ENCODE assay signal across 8 cellular contexts in the genomic region with DNA sequence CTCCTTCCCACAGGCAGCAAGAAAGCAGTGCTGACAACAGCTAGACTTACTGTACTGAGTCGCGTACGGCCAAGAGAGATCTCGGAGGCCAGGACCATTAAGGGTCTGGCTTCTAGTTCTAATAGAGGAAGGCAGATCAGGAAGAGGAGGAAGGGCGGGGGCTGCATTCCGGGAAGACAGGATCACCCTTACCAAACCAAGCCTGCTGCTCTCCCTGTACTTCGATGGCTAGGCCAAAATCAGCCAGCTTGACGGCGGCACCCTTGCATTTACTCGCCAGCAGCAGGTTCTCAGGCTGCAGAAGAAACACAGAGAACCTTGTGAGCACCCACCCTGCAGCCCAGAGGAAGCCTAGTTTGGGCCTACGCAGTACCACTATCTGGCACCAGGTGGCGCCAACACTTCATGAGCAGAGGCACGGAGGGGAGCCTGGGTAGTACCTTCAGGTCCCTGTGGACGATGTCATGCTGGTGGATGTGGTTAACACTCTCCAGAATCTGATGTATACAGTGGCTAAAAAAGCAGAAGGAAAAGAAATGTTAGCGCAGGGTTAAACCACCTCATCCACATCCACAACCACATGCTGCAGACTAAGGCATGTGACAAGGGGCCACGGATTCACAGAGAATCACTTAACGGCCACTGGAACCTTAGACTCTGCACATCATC. TPM values are rescaled to one million over a fixed set of nuclear protein-coding genes. Genes with fewer than 3 reads are reported as not detected.
DNase-seq lines count a peak whose midpoint lies in the region; ATAC-seq, FAIRE-seq and TF ChIP-seq lines count a peak whose summit lies in the region.

No MANE protein-coding gene starts in this region.

- CTCF ChIA-PET in HepG2 (lab: Yijun Ruan, JAX; ENCODE audit: low intra/inter-chr PET ratio, low total read pairs): interaction anchor here (1.3 to 4.9 kb wide), 2 partner anchors 31 to 91 kb away, joined by 4 to 60 read pairs; no protein-coding TSS in a partner anchor

- TF ChIP-seq EP300 in HepG2 (IDR thresholded peaks at IDR 0.05; ENCODE audit: low read depth in 2 of 2, low read length in 2 of 2) (no peak), HepG2 (CRISPR knock-in tag; IDR thresholded peaks at IDR 0.05; ENCODE audit: borderline replicate concordance) (no peak)

- no peak overlapping the region for H3K4me2 ChIP-seq in HepG2 (ENCODE audit: low read depth, low read length)

- intact Hi-C loops in HepG2 (cut with micrococcal nuclease; ENCODE audit: unreplicated experiment): loop anchor here (1.0 kb wide), 1 partner anchor 30 kb away; no protein-coding TSS in a partner anchor

- H3K4me1 Mint-ChIP-seq in chondrocyte (ENCODE audit: low read depth): peaks cover 22% of the 10 kb centered on the region

- no peaks in the 10 kb centered on the region for H3K27me3 ChIP-seq in HepG2 (ENCODE audit: control insufficient read depth in 1 of 2, insufficient read depth in 2 of 2, low read length in 2 of 2)

- H3K9ac ChIP-seq in HepG2 (ENCODE audit: insufficient read depth, low read depth, low read length): no peak overlapping the region

- peak overlapping the region; percentile 80 for H3K27ac Mint-ChIP-seq in chondrocyte (ENCODE audit: unreplicated experiment)

- TF ChIP-seq CTCF in AG09309 (IDR thresholded peaks at IDR 0.05; ENCODE audit: control insufficient read depth, insufficient read depth, low read depth, low read length, missing control alignments) (peak; percentile 99), chondrocyte (IDR thresholded peaks at IDR 0.05) (peak; percentile 98), HepG2 (CRISPR knock-in tag; IDR thresholded peaks at IDR 0.05) (peak; percentile 97)

- ATAC-seq in GM18861 (IDR thresholded peaks at IDR 0.05; ENCODE audit: unreplicated experiment) (peak; percentile 82), HG03103 (IDR thresholded peaks at IDR 0.05; ENCODE audit: low read depth, unreplicated experiment) (peak; percentile 89), HepG2 (peak; percentile 93)

- H2AFZ ChIP-seq in HepG2 (ENCODE audit: low read length): no peak overlapping the region

- peaks cover 26% of the 10 kb centered on the region for H3K36me3 Mint-ChIP-seq in chondrocyte (ENCODE audit: low read depth)

- no TSS peak for BruUV-seq in HepG2 (replicated peaks; lab: Mats Ljungman, UMichigan)

- no peaks in the 10 kb centered on the region for H3K9me3 ChIP-seq in HepG2 (ENCODE audit: low read length)

- peak; percentile 83 for FAIRE-seq in HepG2 (lab: Jason Lieb, UNC)

- H3K9me3 Mint-ChIP-seq in chondrocyte (ENCODE audit: low read depth): no peaks in the 10 kb centered on the region

- H3K4me3 Mint-ChIP-seq in chondrocyte (ENCODE audit: unreplicated experiment): no peak overlapping the region

- POLR2A ChIA-PET in HepG2 (lab: Yijun Ruan, JAX): interaction anchor here (0.6 to 2.4 kb wide), 2 partner anchors 9 kb away, joined by 3 to 11 read pairs; no protein-coding TSS in a partner anchor

- peaks cover under 1% of the 10 kb centered on the region; the same call in 1 of the 2 replicates for H3K4me1 ChIP-seq in HepG2 (ENCODE audit: insufficient read depth, low read length)

- H3K36me3 ChIP-seq in HepG2 (replicated peaks in 1 of 2; ENCODE audit: control insufficient read depth in 1 of 2, insufficient read depth in 2 of 2, low read length in 2 of 2): peaks cover 23 to 55% of the 10 kb centered on the region in 2 experiments

- in situ Hi-C loops in HepG2 (cut with HindIII; ENCODE audit: extremely low pct_ligation_motif_present, low pct_unique_long_range_greater_than_20kb): loop anchor here (5.0 kb wide), 1 partner anchor 33 kb away; no protein-coding TSS in a partner anchor

- peak; percentile 94 for TF ChIP-seq RAD21 in HepG2 (CRISPR knock-in tag; IDR thresholded peaks at IDR 0.05)

- H3K27me3 Mint-ChIP-seq in chondrocyte (ENCODE audit: low read depth): no peaks in the 10 kb centered on the region

- H3K79me2 ChIP-seq in HepG2 (ENCODE audit: insufficient read depth, low read length): no peaks in the 10 kb centered on the region

- no peak for TF ChIP-seq POLR2A in HepG2 (IDR thresholded peaks at IDR 0.05; ENCODE audit: insufficient read depth in 1 of 2, low read depth in 2 of 2, low read length in 2 of 2)

- no peak overlapping the region for H3K27ac ChIP-seq in HepG2 (ENCODE audit: extremely low read length, insufficient read depth, low read length)

- H3K4me3 ChIP-seq in AG09309 (ENCODE audit: control insufficient read depth, low read depth, low read length) (no peak overlapping the region), HepG2 (replicated peaks in 1 of 3; ENCODE audit: insufficient read depth in 1 of 3, low read depth in 2 of 3, low read length in 3 of 3) (no peak overlapping the region)

- H4K20me1 ChIP-seq in HepG2 (ENCODE audit: insufficient read depth, low read length): no peaks in the 10 kb centered on the region

- DNase-seq in AG09309 (ENCODE audit: low read depth): no peak
- peak; percentile 1 for DNase-seq in NCI-H446 treated with DMSO at 0.1 percent for 48 hours (lab: John Stamatoyannopoulos, UW)
- peak; percentile 95 for DNase-seq in activated CD4-positive, alpha-beta T cell treated with anti-CD3 and anti-CD28 coated beads for 48 hours
- peak; percentile 79 for DNase-seq in chondrocyte (ENCODE audit: low spot score)
- peak; percentile 62 for DNase-seq in HepG2 (ENCODE audit: low spot score)
- DNase-seq in stimulated activated CD4-positive, alpha-beta T cell treated with anti-CD3 and anti-CD28 coated beads, Interleukin-4, amount 100 ng/mL, for 24 hours: peak; percentile 92

- 54% methylated on average over 16 of the region's 17 CpGs for WGBS in HepG2 (ENCODE audit: low lambda C conversion rate)

TF ChIP-seq in HepG2, 621 proteins besides CTCF, POLR2A, EP300 and RAD21 (continues in another document):
- TF ChIP-seq KDM2A (CRISPR knock-in tag; IDR thresholded peaks at IDR 0.05; ENCODE audit: borderline replicate concordance, low read depth): peak; percentile 72
- TF ChIP-seq MTF1 (CRISPR knock-in tag; IDR thresholded peaks at IDR 0.05): no peak
- TF ChIP-seq ZNF557 (CRISPR knock-in tag; IDR thresholded peaks at IDR 0.05): no peak
- peak; percentile 25; the same call in 1 of the 2 replicates for TF ChIP-seq MYC (CRISPR knock-in tag; IDR thresholded peaks at IDR 0.05; ENCODE audit: borderline replicate concordance)
- no peak for TF ChIP-seq ZMYM2 (CRISPR knock-in tag; IDR thresholded peaks at IDR 0.05)
- peak; percentile 7; the same call in 1 of the 2 replicates for TF ChIP-seq ETV5 (CRISPR knock-in tag; IDR thresholded peaks at IDR 0.05; ENCODE audit: borderline replicate concordance)
- TF ChIP-seq ZNF766 (CRISPR knock-in tag; IDR thresholded peaks at IDR 0.05; ENCODE audit: borderline replicate concordance): no peak
- TF ChIP-seq IRF2 (CRISPR knock-in tag; IDR thresholded peaks at IDR 0.05): 0 out of 2 replicates have a peak, but pooled peaks have one; percentile 14

RNA-seq across cellular contexts. Expression of a gene that starts 25.4 kb away (rescaled TPM):
- total RNA-seq in chondrocyte: 30.5 to 31.7 TPM (median 30.5 TPM) in 3 replicates
- total RNA-seq in HepG2 (2016; rRNA removed; fragmentation: Illumina TruSeq; extraction: Trizol): 13.0 and 15.9 TPM in 2 replicates
- total RNA-seq in HepG2 (2016; cell fraction: cytosol; rRNA removed; fragmentation: Illumina TruSeq; extraction: Trizol; ENCODE audit: low read depth): 4.7 and 5.8 TPM in 2 replicates
- total RNA-seq in HepG2 (2016; cell fraction: insoluble cytoplasmic fraction; rRNA removed; fragmentation: Illumina TruSeq; extraction: Trizol): 10.6 and 15.6 TPM in 2 replicates
- total RNA-seq in HepG2 (2016; cell fraction: membrane; rRNA removed; fragmentation: Illumina TruSeq; extraction: Trizol): 10.3 and 11.5 TPM in 2 replicates
- 16.8 and 19.6 TPM in 2 replicates for total RNA-seq in HepG2 (2016; cell fraction: nucleus; rRNA removed; fragmentation: Illumina TruSeq; extraction: Trizol)
- polyA plus RNA-seq in HepG2 (2011; rRNA removed): 18.8 and 19.3 TPM in 2 replicates
- 15.0 and 15.2 TPM in 2 replicates for polyA plus RNA-seq in HepG2 (2011; cell fraction: cytosol; rRNA removed)
- 53.3 and 57.3 TPM in 2 replicates for polyA plus RNA-seq in HepG2 (2011; cell fraction: nucleus; rRNA removed)
- polyA plus RNA-seq in HepG2 (2012): 10.4 and 10.5 TPM in 2 replicates
- polyA plus RNA-seq in HepG2 (2016; cell fraction: cytosol; fragmentation: Illumina TruSeq; extraction: Trizol; ENCODE audit: low read depth): 4.0 TPM in 2 replicates
- 9.8 and 10.5 TPM in 2 replicates for polyA plus RNA-seq in HepG2 (2016; cell fraction: insoluble cytoplasmic fraction; fragmentation: Illumina TruSeq; extraction: Trizol; ENCODE audit: low read depth)
- 5.7 and 6.7 TPM in 2 replicates for polyA plus RNA-seq in HepG2 (2016; cell fraction: membrane; fragmentation: Illumina TruSeq; extraction: Trizol; ENCODE audit: low read depth)
- polyA plus RNA-seq in HepG2 (2016; cell fraction: nucleus; fragmentation: Illumina TruSeq; extraction: Trizol; ENCODE audit: insufficient read depth, low read depth): 46.0 and 46.5 TPM in 2 replicates
- polyA minus RNA-seq in HepG2 (2011; rRNA and poly(A)+ RNA removed; ENCODE audit: low replicate concordance): 17.4 and 41.1 TPM in 2 replicates
- polyA minus RNA-seq in HepG2 (2011; cell fraction: cytosol; rRNA and poly(A)+ RNA removed): 7.7 and 8.2 TPM in 2 replicates
- 17.5 and 19.6 TPM in 2 replicates for polyA minus RNA-seq in HepG2 (2011; cell fraction: nucleus; rRNA and poly(A)+ RNA removed)

RNA-seq across cellular contexts. Expression of a gene that starts 37.6 kb away (rescaled TPM):
- total RNA-seq in chondrocyte (24.4 to 29.0 TPM (median 27.3 TPM) in 3 replicates), HepG2 (2016; rRNA removed; fragmentation: Illumina TruSeq; extraction: Trizol) (5.6 and 10.7 TPM in 2 replicates)
- total RNA-seq in HepG2 (2016; cell fraction: cytosol; rRNA removed; fragmentation: Illumina TruSeq; extraction: Trizol; ENCODE audit: low read depth): 16.0 and 17.7 TPM in 2 replicates
- 5.8 and 12.0 TPM in 2 replicates for total RNA-seq in HepG2 (2016; cell fraction: insoluble cytoplasmic fraction; rRNA removed; fragmentation: Illumina TruSeq; extraction: Trizol)
- 14.8 and 15.7 TPM in 2 replicates for total RNA-seq in HepG2 (2016; cell fraction: membrane; rRNA removed; fragmentation: Illumina TruSeq; extraction: Trizol)
- total RNA-seq in HepG2 (2016; cell fraction: nucleus; rRNA removed; fragmentation: Illumina TruSeq; extraction: Trizol): 12.9 and 13.7 TPM in 2 replicates
- polyA plus RNA-seq in HepG2 (2011; rRNA removed): 25.5 and 30.1 TPM in 2 replicates
- 15.0 and 15.4 TPM in 2 replicates for polyA plus RNA-seq in HepG2 (2011; cell fraction: cytosol; rRNA removed)
- polyA plus RNA-seq in HepG2 (2011; cell fraction: nucleus; rRNA removed): 56.8 and 69.5 TPM in 2 replicates
- 12.6 and 13.9 TPM in 2 replicates for polyA plus RNA-seq in HepG2 (2012)
- polyA plus RNA-seq in HepG2 (2016; cell fraction: cytosol; fragmentation: Illumina TruSeq; extraction: Trizol; ENCODE audit: low read depth): 16.0 and 16.1 TPM in 2 replicates
- polyA plus RNA-seq in HepG2 (2016; cell fraction: insoluble cytoplasmic fraction; fragmentation: Illumina TruSeq; extraction: Trizol; ENCODE audit: low read depth): 6.2 and 6.4 TPM in 2 replicates
- polyA plus RNA-seq in HepG2 (2016; cell fraction: membrane; fragmentation: Illumina TruSeq; extraction: Trizol; ENCODE audit: low read depth): 9.1 and 12.0 TPM in 2 replicates
- polyA plus RNA-seq in HepG2 (2016; cell fraction: nucleus; fragmentation: Illumina TruSeq; extraction: Trizol; ENCODE audit: insufficient read depth, low read depth): 24.6 and 30.8 TPM in 2 replicates
- polyA minus RNA-seq in HepG2 (2011; rRNA and poly(A)+ RNA removed; ENCODE audit: low replicate concordance): 20.2 and 41.2 TPM in 2 replicates
- polyA minus RNA-seq in HepG2 (2011; cell fraction: cytosol; rRNA and poly(A)+ RNA removed): 10.4 and 10.5 TPM in 2 replicates
- 55.5 and 70.7 TPM in 2 replicates for polyA minus RNA-seq in HepG2 (2011; cell fraction: nucleus; rRNA and poly(A)+ RNA removed)
